In genomic region chr2:223519471-223519870, GRCh38 we compare ENCODE assay signal across 28 cellular contexts.
"Had no signal": no experiment of that assay in that cellular context is flagged by ENCODE, and none has a peak within 500 bp of the region (broad histone marks: within the 10 kb centered on the region; RNA-seq: fewer than 3 reads in every experiment).

No MANE protein-coding gene starts in this region.

- H2AFZ ChIP-seq: neural progenitor cell, parathyroid adenoma had no signal

- H3K9me3 ChIP-seq: ovary, psoas muscle, right lobe of liver, sigmoid colon, spleen, suprapubic skin, testis, tibial artery, transverse colon, upper lobe of right lung, uterus had no signal

- H3K27ac ChIP-seq: neural progenitor cell, ovary, parathyroid adenoma, psoas muscle, right lobe of liver, sigmoid colon, skin epidermis, spleen, suprapubic skin, testis, tibial artery, transverse colon, upper lobe of right lung, uterus had no signal

- H3K4me2 ChIP-seq: neural progenitor cell had no signal

- H3K36me3 ChIP-seq: neural progenitor cell, ovary, right lobe of liver, sigmoid colon, spleen, suprapubic skin, tibial artery, transverse colon, upper lobe of right lung, uterus had no signal

- H3K27me3 ChIP-seq: neural progenitor cell, ovary, right lobe of liver, sigmoid colon, spleen, suprapubic skin, testis, tibial artery, transverse colon, upper lobe of right lung, uterus had no signal

- H3K4me3 ChIP-seq: neural progenitor cell, ovary, psoas muscle, right lobe of liver, sigmoid colon, skin epidermis, spleen, suprapubic skin, tibial artery, transverse colon, upper lobe of right lung, uterus had no signal

- H3K79me2 ChIP-seq: parathyroid adenoma had no signal

- DNase-seq: naive thymus-derived CD4-positive, alpha-beta T cell; natural killer cell; occipital lobe; ovary; posterior cingulate gyrus; psoas muscle; right cardiac atrium; right lobe of liver; sigmoid colon; spleen; stimulated activated CD4-positive, alpha-beta T cell treated with anti-CD3 and anti-CD28 coated beads, Interleukin-12 subunit alpha, Interleukin-12 subunit beta, amount 100 ng/mL, for 4 hours; stimulated activated CD4-positive, alpha-beta T cell treated with anti-CD3 and anti-CD28 coated beads, Interleukin-1b, Interleukin-23, amount 100 ng/mL, for 48 hours; stimulated activated CD4-positive, alpha-beta T cell treated with anti-CD3 and anti-CD28 coated beads, Interleukin-4, amount 100 ng/mL, for 1 hour; stimulated activated CD4-positive, alpha-beta T cell treated with anti-CD3 and anti-CD28 coated beads, Interleukin-4, amount 100 ng/mL, for 4 hours; stimulated activated CD8-positive, alpha-beta memory T cell treated with anti-CD3 and anti-CD28 coated beads, Interleukin-4, amount 100 ng/mL, for 48 hours; stimulated activated naive CD4-positive, alpha-beta T cell; stimulated activated naive CD8-positive, alpha-beta T cell treated with anti-CD3 and anti-CD28 coated beads, Interleukin-15, amount 100 ng/mL, for 72 hours; stimulated activated naive CD8-positive, alpha-beta T cell treated with anti-CD3 and anti-CD28 coated beads, Interleukin-15, Interleukin-2, amounts not matched to agents 100 U/mL and 50 U/mL, for 24 hours; substantia nigra; testis; tibial artery; transverse colon; upper lobe of right lung; uterus had no signal

- H3K4me1 ChIP-seq: neural progenitor cell, parathyroid adenoma, psoas muscle, right lobe of liver, sigmoid colon, spleen, suprapubic skin, testis, transverse colon, upper lobe of right lung, uterus had no signal

- H3K9ac ChIP-seq: neural progenitor cell, parathyroid adenoma had no signal
